In the genomic region with DNA sequence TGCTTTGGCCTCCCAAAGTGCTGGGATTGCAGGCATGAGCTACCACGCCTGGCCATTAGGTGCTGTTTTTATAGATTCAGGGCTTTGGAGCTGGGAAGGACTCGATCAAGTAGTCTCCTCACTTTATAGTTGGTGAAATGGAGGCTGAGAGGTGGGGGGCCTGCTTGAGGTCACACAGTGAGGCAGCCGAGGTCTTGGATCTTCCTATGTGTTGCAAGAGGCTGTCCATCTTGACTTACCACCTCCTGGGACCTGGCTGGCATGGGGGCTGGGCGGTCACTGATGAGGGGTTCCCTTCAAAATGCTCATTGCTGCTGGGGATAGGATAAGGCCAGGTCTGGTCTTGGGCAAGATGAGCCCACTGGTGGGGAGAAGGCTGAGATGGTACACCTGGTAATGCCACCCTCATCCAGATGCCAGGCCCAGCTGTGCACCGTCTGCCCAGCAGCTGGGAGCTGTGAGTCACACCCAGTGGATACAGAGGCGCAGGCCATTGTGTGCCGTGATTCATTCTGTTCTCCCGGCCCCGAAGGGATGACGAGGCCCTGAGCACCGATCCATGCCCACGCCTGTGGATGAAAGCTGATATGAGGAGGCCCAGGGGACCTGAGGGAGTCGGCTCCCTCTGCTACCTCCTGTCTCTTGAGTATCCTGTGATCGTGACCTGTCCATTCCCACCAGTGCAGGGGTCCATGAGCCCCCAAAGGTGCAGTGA, we compare ENCODE assay signal across 8 cellular contexts. TPM values are rescaled to one million over a fixed set of nuclear protein-coding genes. Genes with fewer than 3 reads are reported as not detected.
DNase-seq lines count a peak whose midpoint lies in the region; ATAC-seq, FAIRE-seq and TF ChIP-seq lines count a peak whose summit lies in the region.

No MANE protein-coding gene starts in this region.

- peaks cover 13 to 21% of the 10 kb centered on the region in 2 donors for H3K4me1 Mint-ChIP-seq in stimulated activated naive B cell treated with anti-CD40 and anti-IgM and Interleukin-4, amounts not matched to agents 10 μg/mL and 1 μg/mL and 100 μg/mL, for 72 hours

- peaks cover 62% of the 10 kb centered on the region for H3K4me1 ChIP-seq in body of pancreas
- peaks cover 35 to 42% of the 10 kb centered on the region in 2 donors for H3K4me1 ChIP-seq in kidney (ENCODE audit: control insufficient read depth in 1 of 2, insufficient read depth in 1 of 2, low read depth in 1 of 2, low read length in 2 of 2)

- peak; percentile 50 for ATAC-seq in body of pancreas
- no peak for ATAC-seq in stimulated activated naive B cell treated with anti-CD40 and anti-IgM and Interleukin-4, amounts not matched to agents 10 μg/mL and 1 μg/mL and 100 μg/mL, for 72 hours (replicated peaks)

- no peaks in the 10 kb centered on the region for H3K27me3 ChIP-seq in body of pancreas

- no peak for FAIRE-seq in kidney (lab: Jason Lieb, UNC)

- H3K27ac Mint-ChIP-seq in stimulated activated naive B cell treated with anti-CD40 and anti-IgM and Interleukin-4, amounts not matched to agents 10 μg/mL and 1 μg/mL and 100 μg/mL, for 72 hours = no peak overlapping the region

- peaks cover 0 to 3% of the 10 kb centered on the region in 2 donors for H3K36me3 Mint-ChIP-seq in stimulated activated naive B cell treated with anti-CD40 and anti-IgM and Interleukin-4, amounts not matched to agents 10 μg/mL and 1 μg/mL and 100 μg/mL, for 72 hours

- no peak for TF ChIP-seq CTCF in HFF-Myc (IDR thresholded peaks at IDR 0.05; ENCODE audit: low read depth, low read length, missing control alignments)
- no peak for TF ChIP-seq CTCF in body of pancreas (IDR thresholded peaks at IDR 0.05)
- TF ChIP-seq CTCF in kidney (IDR thresholded peaks at IDR 0.05; ENCODE audit: borderline replicate concordance, extremely low read depth, insufficient read depth) = no peak

- no peaks in the 10 kb centered on the region for H3K36me3 ChIP-seq in body of pancreas (replicated peaks in 1 of 2; ENCODE audit: insufficient read depth in 1 of 2, low read depth in 2 of 2)
- H3K36me3 ChIP-seq in kidney (ENCODE audit: control insufficient read depth in 1 of 2, insufficient read depth in 2 of 2, low read length in 2 of 2) = peaks cover 4% of the 10 kb centered on the region in 2 donors

- H3K9me3 ChIP-seq in body of pancreas (no peaks in the 10 kb centered on the region), kidney (ENCODE audit: control insufficient read depth in 1 of 2, low read length in 2 of 2) (no peaks in the 10 kb centered on the region)

- TF ChIP-seq POLR2A in body of pancreas (IDR thresholded peaks at IDR 0.05) = no peak

- H3K4me3 Mint-ChIP-seq in stimulated activated naive B cell treated with anti-CD40 and anti-IgM and Interleukin-4, amounts not matched to agents 10 μg/mL and 1 μg/mL and 100 μg/mL, for 72 hours = no peak overlapping the region

- H3K27ac ChIP-seq in body of pancreas (peak overlapping the region; percentile 9 to 47 (median 42)), kidney (ENCODE audit: low read depth in 2 of 2, low read length in 2 of 2) (peak overlapping the region; percentile 9 to 74)

- intact Hi-C loops in body of pancreas (cut with DNase I) = no loop called here
- intact Hi-C loops in kidney (cut with DNase I) = no loop called here

- H3K27me3 Mint-ChIP-seq in stimulated activated naive B cell treated with anti-CD40 and anti-IgM and Interleukin-4, amounts not matched to agents 10 μg/mL and 1 μg/mL and 100 μg/mL, for 72 hours = no peaks in the 10 kb centered on the region

- H3K9ac ChIP-seq in kidney (ENCODE audit: low read length in 2 of 2) = no peak overlapping the region

- H3K4me3 ChIP-seq in HFF-Myc (replicated peaks; ENCODE audit: low read depth, low read length) (peak overlapping the region; percentile 8; the same call in 1 of the 2 replicates), body of pancreas (no peak overlapping the region), kidney (ENCODE audit: low read length in 2 of 2) (no peak overlapping the region)

- H3K9me3 Mint-ChIP-seq in stimulated activated naive B cell treated with anti-CD40 and anti-IgM and Interleukin-4, amounts not matched to agents 10 μg/mL and 1 μg/mL and 100 μg/mL, for 72 hours = no peaks in the 10 kb centered on the region

- DNase-seq in HFF-Myc (ENCODE audit: extremely low read depth, low read depth) (peak; percentile 82), body of pancreas (peak in 3 of 4 donors; percentile 37 to 80 (median 60)), kidney (peak; percentile 90), superior temporal gyrus (ENCODE audit: extremely low spot score) (peak; percentile 84), DMS79 (lab: John Stamatoyannopoulos, UW) (no peak), NCI-H1417 (lab: John Stamatoyannopoulos, UW) (no peak), HuH-7.5 (ENCODE audit: low spot score) (no peak)
- no peak for DNase-seq in stimulated activated naive B cell treated with anti-CD40 and anti-IgM and Interleukin-4, amounts not matched to agents 10 μg/mL and 1 μg/mL and 100 μg/mL, for 72 hours

- WGBS in body of pancreas, 2 donors = 66 to 83% methylated on average over 2 to 14 of the region's 14 CpGs

RNA-seq across cellular contexts. Expression of a gene that starts 10.5 kb away (rescaled TPM):
- total RNA-seq in body of pancreas (10 to 100 TPM; 37.6 to 56.0 TPM), kidney (60.7 TPM)
- polyA plus RNA-seq in kidney (ENCODE audit: insufficient read depth, low read depth, low replicate concordance) = 11.7 TPM

RNA-seq across cellular contexts. Expression of a gene that starts 47.9 kb away (rescaled TPM):
- total RNA-seq in body of pancreas (1,000 to 10,000 TPM; 1,348 to 2,916 TPM), kidney (1,504 TPM)
- 1,994 TPM for polyA plus RNA-seq in kidney (ENCODE audit: insufficient read depth, low read depth, low replicate concordance)

Comparison
In these comparisons a context has a peak if more than half of its experiments do, and no peak if none do; other contexts are left out.
1. DNase-seq: peak in HFF-Myc (single experiment), body of pancreas (3 of 4), kidney (single experiment) and superior temporal gyrus (single experiment); none in DMS79 (single experiment), stimulated activated naive B cell treated with anti-CD40 and anti-IgM and Interleukin-4, amounts not matched to agents 10 μg/mL and 1 μg/mL and 100 μg/mL, for 72 hours (single experiment), NCI-H1417 (0 of 3) and HuH-7.5 (single experiment).